ENCODE assay signal across 1 cellular context in the genomic region with DNA sequence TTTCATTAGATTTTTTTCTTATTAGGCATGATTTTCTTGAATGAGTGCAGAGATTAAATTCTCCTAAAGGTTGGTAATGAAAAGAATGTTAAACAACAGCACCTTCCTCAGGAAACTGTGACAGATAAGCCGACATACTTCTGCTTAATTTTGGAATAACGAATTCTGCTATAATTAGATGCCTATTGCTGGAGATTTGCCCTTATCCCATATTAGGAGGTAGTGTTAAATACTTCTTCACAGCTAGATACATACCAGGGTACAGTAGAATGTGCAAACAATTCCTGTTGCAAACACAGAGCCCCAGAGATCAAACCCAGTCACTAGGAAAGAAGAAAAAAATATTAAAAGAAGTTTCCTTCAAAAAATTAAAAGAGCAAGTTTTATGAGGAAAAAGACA.
TF ChIP-seq lines count a peak whose summit lies in the region.

No MANE protein-coding gene starts in this region.

TF ChIP-seq in IMR-90, 13 proteins besides CTCF, POLR2A, EP300 and RAD21 (continued from another document):
- TF ChIP-seq FOS (IDR thresholded peaks at IDR 0.05; ENCODE audit: low read depth, low read length) = no peak
- TF ChIP-seq NFE2L2 (IDR thresholded peaks at IDR 0.05; ENCODE audit: low read depth, low read length) = no peak
- TF ChIP-seq, protein P1, sequence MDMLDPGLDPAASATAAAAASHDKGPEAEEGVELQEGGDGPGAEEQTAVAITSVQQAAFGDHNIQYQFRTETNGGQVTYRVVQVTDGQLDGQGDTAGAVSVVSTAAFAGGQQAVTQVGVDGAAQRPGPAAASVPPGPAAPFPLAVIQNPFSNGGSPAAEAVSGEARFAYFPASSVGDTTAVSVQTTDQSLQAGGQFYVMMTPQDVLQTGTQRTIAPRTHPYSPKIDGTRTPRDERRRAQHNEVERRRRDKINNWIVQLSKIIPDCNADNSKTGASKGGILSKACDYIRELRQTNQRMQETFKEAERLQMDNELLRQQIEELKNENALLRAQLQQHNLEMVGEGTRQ (IDR thresholded peaks at IDR 0.05; ENCODE audit: low read depth, low read length) = no peak
- TF ChIP-seq, protein P2, sequence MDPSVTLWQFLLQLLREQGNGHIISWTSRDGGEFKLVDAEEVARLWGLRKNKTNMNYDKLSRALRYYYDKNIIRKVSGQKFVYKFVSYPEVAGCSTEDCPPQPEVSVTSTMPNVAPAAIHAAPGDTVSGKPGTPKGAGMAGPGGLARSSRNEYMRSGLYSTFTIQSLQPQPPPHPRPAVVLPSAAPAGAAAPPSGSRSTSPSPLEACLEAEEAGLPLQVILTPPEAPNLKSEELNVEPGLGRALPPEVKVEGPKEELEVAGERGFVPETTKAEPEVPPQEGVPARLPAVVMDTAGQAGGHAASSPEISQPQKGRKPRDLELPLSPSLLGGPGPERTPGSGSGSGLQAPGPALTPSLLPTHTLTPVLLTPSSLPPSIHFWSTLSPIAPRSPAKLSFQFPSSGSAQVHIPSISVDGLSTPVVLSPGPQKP (IDR thresholded peaks at IDR 0.05; ENCODE audit: borderline replicate concordance, low read depth, low read length) = no peak
- TF ChIP-seq MXI1 (IDR thresholded peaks at IDR 0.05; ENCODE audit: borderline replicate concordance, low read depth, low read length) = no peak
